ENCODE assay signal across 9 cellular contexts in the genomic region with DNA sequence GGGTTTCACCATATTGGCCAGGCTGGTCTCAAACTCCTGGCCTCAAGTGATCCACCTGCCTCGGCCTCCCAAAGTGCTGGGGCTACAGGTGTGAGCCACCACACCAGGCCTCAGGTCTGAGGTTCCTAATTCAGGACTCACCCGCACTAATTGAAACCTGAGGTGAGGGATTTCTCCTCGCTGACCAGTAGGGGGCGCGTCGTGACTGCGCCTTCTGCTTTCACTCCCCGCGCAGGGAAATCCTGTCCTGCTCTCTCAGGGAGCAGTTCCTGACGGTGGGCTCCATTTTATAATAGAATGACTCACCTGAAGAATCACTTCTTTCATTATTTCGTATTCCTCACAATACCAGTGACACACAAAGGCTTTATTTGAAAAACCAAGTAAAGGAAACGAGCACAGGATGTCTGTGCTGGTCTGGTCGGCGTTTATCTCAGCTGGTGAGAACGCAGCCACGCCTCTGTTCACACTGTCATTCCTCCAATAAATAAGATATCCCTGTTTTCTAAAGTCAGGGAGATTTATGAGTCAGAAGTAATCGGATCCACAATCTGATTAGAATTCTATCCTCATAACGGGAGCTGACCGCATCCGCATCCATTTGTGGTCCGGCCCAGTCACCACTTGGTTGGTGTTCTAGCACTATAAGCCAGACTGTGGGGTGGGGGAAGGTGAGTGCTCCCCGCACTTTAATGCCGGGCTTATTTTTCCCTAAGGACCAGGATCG. TPM values are rescaled to one million over a fixed set of nuclear protein-coding genes. Genes with fewer than 3 reads are reported as not detected.
DNase-seq lines count a peak whose midpoint lies in the region; ATAC-seq, FAIRE-seq and TF ChIP-seq lines count a peak whose summit lies in the region.
"Had no signal": no experiment of that assay in that cellular context is flagged by ENCODE, and none has a peak within 500 bp of the region (broad histone marks: within the 10 kb centered on the region; RNA-seq: fewer than 3 reads in every experiment).

No MANE protein-coding gene starts in this region.

- intact Hi-C loops in CD4-positive, alpha-beta memory T cell (cut with micrococcal nuclease): loop anchor here (1.0 to 2.0 kb wide), 4 partner anchors 34 to 173 kb away; no protein-coding TSS in a partner anchor

- CTCF ChIA-PET in CD4-positive, alpha-beta memory T cell (lab: Charles Lee; ENCODE audit: partially characterized antibody): interaction anchor here (0.7 to 10.0 kb wide), 40 partner anchors 9 to 651 kb away, joined by 3 to 105 read pairs (median 4); partner anchors contain the start of gene INPP5F

- DNase-seq in CD4-positive, alpha-beta memory T cell: peak; percentile 76 to 85 (median 78)
- DNase-seq in HTR-8/SVneo (ENCODE audit: insufficient read length, low spot score) (peak; percentile 76), RPMI7951 (ENCODE audit: low read depth) (peak; percentile 93), fibroblast of villous mesenchyme (ENCODE audit: low read depth) (peak; percentile 86), nephron progenitor cell (peak; percentile 80)
- DNase-seq in activated effector memory CD4-positive, alpha-beta T cell treated with anti-CD3 and anti-CD28 coated beads, Interleukin-2, amount 50 U/mL, for 16 hours: peak; percentile 94
- peak; percentile 42 to 84 (median 70) for DNase-seq in stimulated activated naive CD4-positive, alpha-beta T cell (lab: John Stamatoyannopoulos, UW)

- H3K27me3 ChIP-seq in CD4-positive, alpha-beta memory T cell (ENCODE audit: insufficient read depth, low read length): no peaks in the 10 kb centered on the region

- H3K4me1 ChIP-seq in CD4-positive, alpha-beta memory T cell (ENCODE audit: insufficient read depth, low read length): peaks cover 19% of the 10 kb centered on the region

- no peak for FAIRE-seq in HTR-8/SVneo (lab: Jason Lieb, UNC)
- FAIRE-seq: endometrium had no signal

- peaks cover 7 to 22% (median 16%) of the 10 kb centered on the region in 4 donors for H3K4me1 Mint-ChIP-seq in CD4-positive, alpha-beta memory T cell
- peaks cover 50% of the 10 kb centered on the region for H3K4me1 Mint-ChIP-seq in nephron progenitor cell

- no peaks in the 10 kb centered on the region for H3K9me3 ChIP-seq in CD4-positive, alpha-beta memory T cell (ENCODE audit: control insufficient read depth in 1 of 2, low read length in 2 of 2)

- no peaks in the 10 kb centered on the region for H3K36me3 Mint-ChIP-seq in CD4-positive, alpha-beta memory T cell
- no peaks in the 10 kb centered on the region for H3K36me3 Mint-ChIP-seq in nephron progenitor cell (ENCODE audit: low read depth)

- TF ChIP-seq CTCF in fibroblast of villous mesenchyme (IDR thresholded peaks at IDR 0.05; ENCODE audit: insufficient read depth, low read depth, low read length) (peak; percentile 71), nephron progenitor cell (IDR thresholded peaks at IDR 0.05) (peak; percentile 96)

- POLR2A ChIA-PET in CD4-positive, alpha-beta memory T cell (lab: Charles Lee; ENCODE audit: partially characterized antibody): interaction anchor here (0.8 to 2.2 kb wide), 7 partner anchors 22 to 173 kb away, joined by 3 to 6 read pairs (median 4); partner anchors contain the start of genes BAG3 and INPP5F

- peaks cover 1% of the 10 kb centered on the region in 2 donors for H3K27me3 Mint-ChIP-seq in CD4-positive, alpha-beta memory T cell
- peaks cover 2% of the 10 kb centered on the region for H3K27me3 Mint-ChIP-seq in nephron progenitor cell (ENCODE audit: low read depth, poor library complexity)

- no peaks in the 10 kb centered on the region for H3K9me3 Mint-ChIP-seq in CD4-positive, alpha-beta memory T cell
- H3K9me3 Mint-ChIP-seq in nephron progenitor cell: no peaks in the 10 kb centered on the region

- H3K36me3 ChIP-seq in CD4-positive, alpha-beta memory T cell (ENCODE audit: insufficient read depth, low read length): no peaks in the 10 kb centered on the region

- peak; percentile 34 for ATAC-seq in GM19468 (IDR thresholded peaks at IDR 0.05; ENCODE audit: extremely low read depth, unreplicated experiment)

- H3K4me3 Mint-ChIP-seq in CD4-positive, alpha-beta memory T cell: peak overlapping the region; percentile 70 to 84 (median 79)
- peak overlapping the region; percentile 76 for H3K4me3 Mint-ChIP-seq in nephron progenitor cell

- H3K27ac ChIP-seq in CD4-positive, alpha-beta memory T cell (ENCODE audit: low read depth, low read length): no peak overlapping the region

- H3K27ac Mint-ChIP-seq in CD4-positive, alpha-beta memory T cell: peak overlapping the region; percentile 51 to 84 (median 77)
- no peak overlapping the region for H3K27ac Mint-ChIP-seq in nephron progenitor cell

- H3K4me3 ChIP-seq in CD4-positive, alpha-beta memory T cell (ENCODE audit: low read length in 2 of 2): peak overlapping the region in 1 of 2 donors; percentile 60
- H3K4me3 ChIP-seq in fibroblast of villous mesenchyme (ENCODE audit: low read depth, low read length): peak overlapping the region; percentile 46

RNA-seq across cellular contexts. Expression of gene BAG3, which starts 35.4 kb away (rescaled TPM):
- total RNA-seq in CD4-positive, alpha-beta memory T cell: 10 to 100 TPM; 20.8 to 21.6 TPM
- polyA plus RNA-seq in CD4-positive, alpha-beta memory T cell: 10 to 100 TPM in 1 of 2 donors, 1 to 10 TPM in 1; 8.5 to 27.3 TPM
- 13.9 and 15.2 TPM in 2 replicates for total RNA-seq in RPMI7951 (2014; rRNA removed; shearing (Covaris generic))
- total RNA-seq in fibroblast of villous mesenchyme: 16.4 and 18.6 TPM in 2 replicates

RNA-seq across cellular contexts. Expression of gene INPP5F, which starts 39.2 kb away (rescaled TPM):
- 10 to 100 TPM; 10.6 to 10.9 TPM for total RNA-seq in CD4-positive, alpha-beta memory T cell
- 1 to 10 TPM; 3.6 to 5.5 TPM for polyA plus RNA-seq in CD4-positive, alpha-beta memory T cell
- 13.1 and 13.2 TPM in 2 replicates for total RNA-seq in RPMI7951 (2014; rRNA removed; shearing (Covaris generic))
- total RNA-seq in fibroblast of villous mesenchyme: 25.8 and 38.0 TPM in 2 replicates
